9 cellular contexts compared by ENCODE assay signal in genomic region chr18:72504866-72505265, GRCh38. TPM values are rescaled to one million over a fixed set of nuclear protein-coding genes. Genes with fewer than 3 reads are reported as not detected.
"Had no signal": no experiment of that assay in that cellular context is flagged by ENCODE, and none has a peak within 500 bp of the region (broad histone marks: within the 10 kb centered on the region; RNA-seq: fewer than 3 reads in every experiment).

No MANE protein-coding gene starts in this region.

- H3K4me3 Mint-ChIP-seq: IgD-negative memory B cell had no signal

- H3K36me3 Mint-ChIP-seq: IgD-negative memory B cell had no signal

- DNase-seq: IMR-90, KBM-7, KG1 had no signal

- H3K27ac Mint-ChIP-seq: IgD-negative memory B cell had no signal

- H3K27ac ChIP-seq: HL-60 had no signal

- H3K4me3 ChIP-seq: K562 had no signal

- H3K27me3 Mint-ChIP-seq: IgD-negative memory B cell had no signal

- H3K9me3 Mint-ChIP-seq: IgD-negative memory B cell had no signal

- ATAC-seq: HepG2, K562 had no signal

RNA-seq across cellular contexts. Expression of gene CBLN2, which starts 39.3 kb away (rescaled TPM):
- total RNA-seq: HepG2, HT-29, HT1080, IMR-90, K562 had no signal
- polyA plus RNA-seq: HepG2, IgD-negative memory B cell, IMR-90, K562 had no signal
